2 cellular contexts compared by ENCODE assay signal in genomic region chr12:46489951-46490388, GRCh38.
A peak's percentile ranks its signal among the peaks of the same experiment; 100 is the strongest.
TF ChIP-seq lines count a peak whose summit lies in the region.

No MANE protein-coding gene starts in this region.

TF ChIP-seq in IMR-90, 13 proteins besides CTCF, POLR2A, EP300 and RAD21:
- TF ChIP-seq, protein P1, sequence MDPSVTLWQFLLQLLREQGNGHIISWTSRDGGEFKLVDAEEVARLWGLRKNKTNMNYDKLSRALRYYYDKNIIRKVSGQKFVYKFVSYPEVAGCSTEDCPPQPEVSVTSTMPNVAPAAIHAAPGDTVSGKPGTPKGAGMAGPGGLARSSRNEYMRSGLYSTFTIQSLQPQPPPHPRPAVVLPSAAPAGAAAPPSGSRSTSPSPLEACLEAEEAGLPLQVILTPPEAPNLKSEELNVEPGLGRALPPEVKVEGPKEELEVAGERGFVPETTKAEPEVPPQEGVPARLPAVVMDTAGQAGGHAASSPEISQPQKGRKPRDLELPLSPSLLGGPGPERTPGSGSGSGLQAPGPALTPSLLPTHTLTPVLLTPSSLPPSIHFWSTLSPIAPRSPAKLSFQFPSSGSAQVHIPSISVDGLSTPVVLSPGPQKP (IDR thresholded peaks at IDR 0.05; ENCODE audit: borderline replicate concordance, low read depth, low read length) = no peak
- TF ChIP-seq MAZ (IDR thresholded peaks at IDR 0.05; ENCODE audit: borderline replicate concordance, low read depth, low read length) (no peak), CHD1 (IDR thresholded peaks at IDR 0.05; ENCODE audit: low read depth, low read length) (no peak), CEBPB (IDR thresholded peaks at IDR 0.05; ENCODE audit: low read depth, low read length) (no peak), FOS (IDR thresholded peaks at IDR 0.05; ENCODE audit: low read depth, low read length) (no peak), MAFK (IDR thresholded peaks at IDR 0.05; ENCODE audit: low read depth, low read length) (no peak), SMC3 (IDR thresholded peaks at IDR 0.05; ENCODE audit: low read depth, low read length) (no peak), RFX5 (IDR thresholded peaks at IDR 0.05; ENCODE audit: low read depth, low read length) (no peak), BHLHE40 (IDR thresholded peaks at IDR 0.05; ENCODE audit: low read depth, low read length) (no peak), RCOR1 (IDR thresholded peaks at IDR 0.05; ENCODE audit: insufficient replicate concordance, low read length) (no peak), MXI1 (IDR thresholded peaks at IDR 0.05; ENCODE audit: borderline replicate concordance, low read depth, low read length) (no peak), NFE2L2 (IDR thresholded peaks at IDR 0.05; ENCODE audit: low read depth, low read length) (no peak)
- TF ChIP-seq, protein P2, sequence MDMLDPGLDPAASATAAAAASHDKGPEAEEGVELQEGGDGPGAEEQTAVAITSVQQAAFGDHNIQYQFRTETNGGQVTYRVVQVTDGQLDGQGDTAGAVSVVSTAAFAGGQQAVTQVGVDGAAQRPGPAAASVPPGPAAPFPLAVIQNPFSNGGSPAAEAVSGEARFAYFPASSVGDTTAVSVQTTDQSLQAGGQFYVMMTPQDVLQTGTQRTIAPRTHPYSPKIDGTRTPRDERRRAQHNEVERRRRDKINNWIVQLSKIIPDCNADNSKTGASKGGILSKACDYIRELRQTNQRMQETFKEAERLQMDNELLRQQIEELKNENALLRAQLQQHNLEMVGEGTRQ (IDR thresholded peaks at IDR 0.05; ENCODE audit: low read depth, low read length) = no peak
TF ChIP-seq in IMR-90: peak in this region for 0.

TF ChIP-seq in K562, 482 proteins besides CTCF, POLR2A, EP300 and RAD21:
- TF ChIP-seq, protein P3, sequence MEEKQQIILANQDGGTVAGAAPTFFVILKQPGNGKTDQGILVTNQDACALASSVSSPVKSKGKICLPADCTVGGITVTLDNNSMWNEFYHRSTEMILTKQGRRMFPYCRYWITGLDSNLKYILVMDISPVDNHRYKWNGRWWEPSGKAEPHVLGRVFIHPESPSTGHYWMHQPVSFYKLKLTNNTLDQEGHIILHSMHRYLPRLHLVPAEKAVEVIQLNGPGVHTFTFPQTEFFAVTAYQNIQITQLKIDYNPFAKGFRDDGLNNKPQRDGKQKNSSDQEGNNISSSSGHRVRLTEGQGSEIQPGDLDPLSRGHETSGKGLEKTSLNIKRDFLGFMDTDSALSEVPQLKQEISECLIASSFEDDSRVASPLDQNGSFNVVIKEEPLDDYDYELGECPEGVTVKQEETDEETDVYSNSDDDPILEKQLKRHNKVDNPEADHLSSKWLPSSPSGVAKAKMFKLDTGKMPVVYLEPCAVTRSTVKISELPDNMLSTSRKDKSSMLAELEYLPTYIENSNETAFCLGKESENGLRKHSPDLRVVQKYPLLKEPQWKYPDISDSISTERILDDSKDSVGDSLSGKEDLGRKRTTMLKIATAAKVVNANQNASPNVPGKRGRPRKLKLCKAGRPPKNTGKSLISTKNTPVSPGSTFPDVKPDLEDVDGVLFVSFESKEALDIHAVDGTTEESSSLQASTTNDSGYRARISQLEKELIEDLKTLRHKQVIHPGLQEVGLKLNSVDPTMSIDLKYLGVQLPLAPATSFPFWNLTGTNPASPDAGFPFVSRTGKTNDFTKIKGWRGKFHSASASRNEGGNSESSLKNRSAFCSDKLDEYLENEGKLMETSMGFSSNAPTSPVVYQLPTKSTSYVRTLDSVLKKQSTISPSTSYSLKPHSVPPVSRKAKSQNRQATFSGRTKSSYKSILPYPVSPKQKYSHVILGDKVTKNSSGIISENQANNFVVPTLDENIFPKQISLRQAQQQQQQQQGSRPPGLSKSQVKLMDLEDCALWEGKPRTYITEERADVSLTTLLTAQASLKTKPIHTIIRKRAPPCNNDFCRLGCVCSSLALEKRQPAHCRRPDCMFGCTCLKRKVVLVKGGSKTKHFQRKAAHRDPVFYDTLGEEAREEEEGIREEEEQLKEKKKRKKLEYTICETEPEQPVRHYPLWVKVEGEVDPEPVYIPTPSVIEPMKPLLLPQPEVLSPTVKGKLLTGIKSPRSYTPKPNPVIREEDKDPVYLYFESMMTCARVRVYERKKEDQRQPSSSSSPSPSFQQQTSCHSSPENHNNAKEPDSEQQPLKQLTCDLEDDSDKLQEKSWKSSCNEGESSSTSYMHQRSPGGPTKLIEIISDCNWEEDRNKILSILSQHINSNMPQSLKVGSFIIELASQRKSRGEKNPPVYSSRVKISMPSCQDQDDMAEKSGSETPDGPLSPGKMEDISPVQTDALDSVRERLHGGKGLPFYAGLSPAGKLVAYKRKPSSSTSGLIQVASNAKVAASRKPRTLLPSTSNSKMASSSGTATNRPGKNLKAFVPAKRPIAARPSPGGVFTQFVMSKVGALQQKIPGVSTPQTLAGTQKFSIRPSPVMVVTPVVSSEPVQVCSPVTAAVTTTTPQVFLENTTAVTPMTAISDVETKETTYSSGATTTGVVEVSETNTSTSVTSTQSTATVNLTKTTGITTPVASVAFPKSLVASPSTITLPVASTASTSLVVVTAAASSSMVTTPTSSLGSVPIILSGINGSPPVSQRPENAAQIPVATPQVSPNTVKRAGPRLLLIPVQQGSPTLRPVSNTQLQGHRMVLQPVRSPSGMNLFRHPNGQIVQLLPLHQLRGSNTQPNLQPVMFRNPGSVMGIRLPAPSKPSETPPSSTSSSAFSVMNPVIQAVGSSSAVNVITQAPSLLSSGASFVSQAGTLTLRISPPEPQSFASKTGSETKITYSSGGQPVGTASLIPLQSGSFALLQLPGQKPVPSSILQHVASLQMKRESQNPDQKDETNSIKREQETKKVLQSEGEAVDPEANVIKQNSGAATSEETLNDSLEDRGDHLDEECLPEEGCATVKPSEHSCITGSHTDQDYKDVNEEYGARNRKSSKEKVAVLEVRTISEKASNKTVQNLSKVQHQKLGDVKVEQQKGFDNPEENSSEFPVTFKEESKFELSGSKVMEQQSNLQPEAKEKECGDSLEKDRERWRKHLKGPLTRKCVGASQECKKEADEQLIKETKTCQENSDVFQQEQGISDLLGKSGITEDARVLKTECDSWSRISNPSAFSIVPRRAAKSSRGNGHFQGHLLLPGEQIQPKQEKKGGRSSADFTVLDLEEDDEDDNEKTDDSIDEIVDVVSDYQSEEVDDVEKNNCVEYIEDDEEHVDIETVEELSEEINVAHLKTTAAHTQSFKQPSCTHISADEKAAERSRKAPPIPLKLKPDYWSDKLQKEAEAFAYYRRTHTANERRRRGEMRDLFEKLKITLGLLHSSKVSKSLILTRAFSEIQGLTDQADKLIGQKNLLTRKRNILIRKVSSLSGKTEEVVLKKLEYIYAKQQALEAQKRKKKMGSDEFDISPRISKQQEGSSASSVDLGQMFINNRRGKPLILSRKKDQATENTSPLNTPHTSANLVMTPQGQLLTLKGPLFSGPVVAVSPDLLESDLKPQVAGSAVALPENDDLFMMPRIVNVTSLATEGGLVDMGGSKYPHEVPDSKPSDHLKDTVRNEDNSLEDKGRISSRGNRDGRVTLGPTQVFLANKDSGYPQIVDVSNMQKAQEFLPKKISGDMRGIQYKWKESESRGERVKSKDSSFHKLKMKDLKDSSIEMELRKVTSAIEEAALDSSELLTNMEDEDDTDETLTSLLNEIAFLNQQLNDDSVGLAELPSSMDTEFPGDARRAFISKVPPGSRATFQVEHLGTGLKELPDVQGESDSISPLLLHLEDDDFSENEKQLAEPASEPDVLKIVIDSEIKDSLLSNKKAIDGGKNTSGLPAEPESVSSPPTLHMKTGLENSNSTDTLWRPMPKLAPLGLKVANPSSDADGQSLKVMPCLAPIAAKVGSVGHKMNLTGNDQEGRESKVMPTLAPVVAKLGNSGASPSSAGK (IDR thresholded peaks at IDR 0.05) = peak; percentile 52; the same call in 1 of the 2 replicates
- TF ChIP-seq L3MBTL2 (IDR thresholded peaks at IDR 0.05) (peak; percentile 60; the same call in 1 of the 2 replicates), TCF15 (CRISPR knock-in tag; IDR thresholded peaks at IDR 0.05) (no peak), HSF4 (CRISPR knock-in tag; IDR thresholded peaks at IDR 0.05; ENCODE audit: borderline replicate concordance) (no peak)
- TF ChIP-seq, protein P4, sequence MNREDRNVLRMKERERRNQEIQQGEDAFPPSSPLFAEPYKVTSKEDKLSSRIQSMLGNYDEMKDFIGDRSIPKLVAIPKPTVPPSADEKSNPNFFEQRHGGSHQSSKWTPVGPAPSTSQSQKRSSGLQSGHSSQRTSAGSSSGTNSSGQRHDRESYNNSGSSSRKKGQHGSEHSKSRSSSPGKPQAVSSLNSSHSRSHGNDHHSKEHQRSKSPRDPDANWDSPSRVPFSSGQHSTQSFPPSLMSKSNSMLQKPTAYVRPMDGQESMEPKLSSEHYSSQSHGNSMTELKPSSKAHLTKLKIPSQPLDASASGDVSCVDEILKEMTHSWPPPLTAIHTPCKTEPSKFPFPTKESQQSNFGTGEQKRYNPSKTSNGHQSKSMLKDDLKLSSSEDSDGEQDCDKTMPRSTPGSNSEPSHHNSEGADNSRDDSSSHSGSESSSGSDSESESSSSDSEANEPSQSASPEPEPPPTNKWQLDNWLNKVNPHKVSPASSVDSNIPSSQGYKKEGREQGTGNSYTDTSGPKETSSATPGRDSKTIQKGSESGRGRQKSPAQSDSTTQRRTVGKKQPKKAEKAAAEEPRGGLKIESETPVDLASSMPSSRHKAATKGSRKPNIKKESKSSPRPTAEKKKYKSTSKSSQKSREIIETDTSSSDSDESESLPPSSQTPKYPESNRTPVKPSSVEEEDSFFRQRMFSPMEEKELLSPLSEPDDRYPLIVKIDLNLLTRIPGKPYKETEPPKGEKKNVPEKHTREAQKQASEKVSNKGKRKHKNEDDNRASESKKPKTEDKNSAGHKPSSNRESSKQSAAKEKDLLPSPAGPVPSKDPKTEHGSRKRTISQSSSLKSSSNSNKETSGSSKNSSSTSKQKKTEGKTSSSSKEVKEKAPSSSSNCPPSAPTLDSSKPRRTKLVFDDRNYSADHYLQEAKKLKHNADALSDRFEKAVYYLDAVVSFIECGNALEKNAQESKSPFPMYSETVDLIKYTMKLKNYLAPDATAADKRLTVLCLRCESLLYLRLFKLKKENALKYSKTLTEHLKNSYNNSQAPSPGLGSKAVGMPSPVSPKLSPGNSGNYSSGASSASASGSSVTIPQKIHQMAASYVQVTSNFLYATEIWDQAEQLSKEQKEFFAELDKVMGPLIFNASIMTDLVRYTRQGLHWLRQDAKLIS (CRISPR knock-in tag; IDR thresholded peaks at IDR 0.05) = no peak
